ENCODE assay signal across 14 cellular contexts in genomic region chr1:26913754-26914619, GRCh38. TPM values are rescaled to one million over a fixed set of nuclear protein-coding genes. Genes with fewer than 3 reads are reported as not detected.
DNase-seq lines count a peak whose midpoint lies in the region; ATAC-seq and TF ChIP-seq lines count a peak whose summit lies in the region.
"Had no signal": no experiment of that assay in that cellular context is flagged by ENCODE, and none has a peak within 500 bp of the region (broad histone marks: within the 10 kb centered on the region; RNA-seq: fewer than 3 reads in every experiment).

A gene with protein sequence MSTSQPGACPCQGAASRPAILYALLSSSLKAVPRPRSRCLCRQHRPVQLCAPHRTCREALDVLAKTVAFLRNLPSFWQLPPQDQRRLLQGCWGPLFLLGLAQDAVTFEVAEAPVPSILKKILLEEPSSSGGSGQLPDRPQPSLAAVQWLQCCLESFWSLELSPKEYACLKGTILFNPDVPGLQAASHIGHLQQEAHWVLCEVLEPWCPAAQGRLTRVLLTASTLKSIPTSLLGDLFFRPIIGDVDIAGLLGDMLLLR (minus strand): TSS chr1:26913975. CDS start chr1:26913940, 35 bp downstream.

- 76 to 88% methylated on average over 5 to 12 of the region's 16 CpGs for WGBS in esophagus squamous epithelium, 2 donors

- no peaks in the 10 kb centered on the region for H3K36me3 Mint-ChIP-seq in stimulated activated effector memory CD8-positive, alpha-beta T cell treated with anti-CD3 and anti-CD28 coated beads, Interleukin-12 subunit alpha, Interleukin-12 subunit beta, amount 100 ng/mL, for 72 hours
- peaks cover 6% of the 10 kb centered on the region for H3K36me3 Mint-ChIP-seq in T-helper 17 cell (ENCODE audit: low read depth)
- H3K36me3 Mint-ChIP-seq: naive thymus-derived CD4-positive, alpha-beta T cell had no signal

- peak; percentile 16 for ATAC-seq in stimulated activated effector memory CD8-positive, alpha-beta T cell treated with anti-CD3 and anti-CD28 coated beads, Interleukin-12 subunit alpha, Interleukin-12 subunit beta, amount 100 ng/mL, for 72 hours
- ATAC-seq in T-helper 17 cell: no peak
- no peak for ATAC-seq in GM21526 (IDR thresholded peaks at IDR 0.05; ENCODE audit: low FRiP score, unreplicated experiment)
- ATAC-seq: activated T-cell treated with anti-CD3 and anti-CD28 coated beads, Interleukin-2, amount 50 U/mL, for 4 hours; foreskin keratinocyte; naive thymus-derived CD4-positive, alpha-beta T cell had no signal

- TF ChIP-seq CTCF in left ventricle myocardium inferior (IDR thresholded peaks at IDR 0.05; ENCODE audit: borderline replicate concordance): no peak
- no peak for TF ChIP-seq CTCF in esophagus squamous epithelium (IDR thresholded peaks at IDR 0.05)

- H3K4me3 ChIP-seq in left ventricle myocardium inferior: peak within 1 kb of the TSS; percentile 69
- no peak within 1 kb of the TSS for H3K4me3 ChIP-seq in esophagus squamous epithelium
- H3K4me3 ChIP-seq: thoracic aorta had no signal

- DNase-seq in NAMALWA (ENCODE audit: low spot score) (peak; percentile 46), NCI-H748 (lab: John Stamatoyannopoulos, UW; ENCODE audit: unreplicated experiment) (peak; percentile 97), left ventricle myocardium inferior (peak; percentile 67), T-helper 17 cell (no peak), UCSD-AML1 (lab: John Stamatoyannopoulos, UW; ENCODE audit: unreplicated experiment) (no peak), esophagus squamous epithelium (lab: John Stamatoyannopoulos, UW) (no peak)
- DNase-seq in stimulated activated effector memory CD8-positive, alpha-beta T cell treated with anti-CD3 and anti-CD28 coated beads, Interleukin-12 subunit alpha, Interleukin-12 subunit beta, amount 100 ng/mL, for 72 hours (ENCODE audit: low spot score in 2 of 2): no peak
- DNase-seq: activated T-cell treated with anti-CD3 and anti-CD28 coated beads, Interleukin-2, amount 50 U/mL, for 4 hours; foreskin keratinocyte; naive thymus-derived CD4-positive, alpha-beta T cell; T-helper 2 cell had no signal

- H3K27me3 ChIP-seq in left ventricle myocardium inferior (ENCODE audit: low read depth): no peaks in the 10 kb centered on the region
- H3K27me3 ChIP-seq in esophagus squamous epithelium: no peaks in the 10 kb centered on the region
- H3K27me3 ChIP-seq: foreskin keratinocyte had no signal

- peaks cover 23% of the 10 kb centered on the region for H3K4me1 ChIP-seq in left ventricle myocardium inferior
- H3K4me1 ChIP-seq in esophagus squamous epithelium: no peaks in the 10 kb centered on the region
- H3K4me1 ChIP-seq: foreskin keratinocyte had no signal

- no peak within 1 kb of the TSS for H3K27ac Mint-ChIP-seq in stimulated activated effector memory CD8-positive, alpha-beta T cell treated with anti-CD3 and anti-CD28 coated beads, Interleukin-12 subunit alpha, Interleukin-12 subunit beta, amount 100 ng/mL, for 72 hours
- H3K27ac Mint-ChIP-seq in T-helper 17 cell: no peak within 1 kb of the TSS
- H3K27ac Mint-ChIP-seq: naive thymus-derived CD4-positive, alpha-beta T cell had no signal

- H3K27ac ChIP-seq in left ventricle myocardium inferior (replicated peaks) (peak within 1 kb of the TSS; percentile 94), esophagus squamous epithelium (no peak within 1 kb of the TSS)
- H3K27ac ChIP-seq: foreskin keratinocyte, thoracic aorta had no signal

- TF ChIP-seq POLR2A in esophagus squamous epithelium (IDR thresholded peaks at IDR 0.05): no peak

- no peak within 1 kb of the TSS for H3K4me3 Mint-ChIP-seq in stimulated activated effector memory CD8-positive, alpha-beta T cell treated with anti-CD3 and anti-CD28 coated beads, Interleukin-12 subunit alpha, Interleukin-12 subunit beta, amount 100 ng/mL, for 72 hours
- H3K4me3 Mint-ChIP-seq in T-helper 17 cell: no peak within 1 kb of the TSS
- H3K4me3 Mint-ChIP-seq: activated T-cell treated with anti-CD3 and anti-CD28 coated beads, Interleukin-2, amount 50 U/mL, for 4 hours; naive thymus-derived CD4-positive, alpha-beta T cell had no signal

- no peaks in the 10 kb centered on the region for H3K4me1 Mint-ChIP-seq in stimulated activated effector memory CD8-positive, alpha-beta T cell treated with anti-CD3 and anti-CD28 coated beads, Interleukin-12 subunit alpha, Interleukin-12 subunit beta, amount 100 ng/mL, for 72 hours
- no peaks in the 10 kb centered on the region for H3K4me1 Mint-ChIP-seq in T-helper 17 cell
- H3K4me1 Mint-ChIP-seq: naive thymus-derived CD4-positive, alpha-beta T cell had no signal

- no peaks in the 10 kb centered on the region for H3K9me3 Mint-ChIP-seq in stimulated activated effector memory CD8-positive, alpha-beta T cell treated with anti-CD3 and anti-CD28 coated beads, Interleukin-12 subunit alpha, Interleukin-12 subunit beta, amount 100 ng/mL, for 72 hours
- H3K9me3 Mint-ChIP-seq: activated T-cell treated with anti-CD3 and anti-CD28 coated beads, Interleukin-2, amount 50 U/mL, for 4 hours; naive thymus-derived CD4-positive, alpha-beta T cell had no signal

- H3K27me3 Mint-ChIP-seq in T-helper 17 cell: peaks cover 14% of the 10 kb centered on the region

- intact Hi-C loops in left ventricle myocardium inferior (cut with micrococcal nuclease) (no loop called here), esophagus squamous epithelium (cut with DNase I) (no loop called here)

- H3K9me3 ChIP-seq in left ventricle myocardium inferior (replicated peaks) (no peaks in the 10 kb centered on the region), T-helper 17 cell (ENCODE audit: control insufficient read depth, low read length, poor library complexity, severe bottlenecking) (no peaks in the 10 kb centered on the region), esophagus squamous epithelium (no peaks in the 10 kb centered on the region)
- H3K9me3 ChIP-seq: thoracic aorta had no signal

- no peaks in the 10 kb centered on the region for H3K36me3 ChIP-seq in left ventricle myocardium inferior
- no peaks in the 10 kb centered on the region for H3K36me3 ChIP-seq in esophagus squamous epithelium
- H3K36me3 ChIP-seq: thoracic aorta had no signal

RNA-seq across cellular contexts. Expression of the gene that starts here (rescaled TPM):
- total RNA-seq in left ventricle myocardium inferior: 7.2 TPM
- total RNA-seq in T-helper 17 cell: not detected
- not detected for total RNA-seq in esophagus squamous epithelium
- total RNA-seq: activated T-cell treated with anti-CD3 and anti-CD28 coated beads, Interleukin-2, amount 50 U/mL, for 4 hours; bronchial epithelial cell; foreskin keratinocyte; naive thymus-derived CD4-positive, alpha-beta T cell; thoracic aorta had no signal

Comparison
In these comparisons a context has a peak if more than half of its experiments do, and no peak if none do; other contexts are left out.
1. DNase-seq: peak in NAMALWA (single experiment), NCI-H748 (single experiment) and left ventricle myocardium inferior (single experiment); none in stimulated activated effector memory CD8-positive, alpha-beta T cell treated with anti-CD3 and anti-CD28 coated beads, Interleukin-12 subunit alpha, Interleukin-12 subunit beta, amount 100 ng/mL, for 72 hours (0 of 2), T-helper 17 cell (0 of 3), UCSD-AML1 (single experiment) and esophagus squamous epithelium (single experiment).